Comparison of ENCODE assay signal across 8 cellular contexts in the genomic region with DNA sequence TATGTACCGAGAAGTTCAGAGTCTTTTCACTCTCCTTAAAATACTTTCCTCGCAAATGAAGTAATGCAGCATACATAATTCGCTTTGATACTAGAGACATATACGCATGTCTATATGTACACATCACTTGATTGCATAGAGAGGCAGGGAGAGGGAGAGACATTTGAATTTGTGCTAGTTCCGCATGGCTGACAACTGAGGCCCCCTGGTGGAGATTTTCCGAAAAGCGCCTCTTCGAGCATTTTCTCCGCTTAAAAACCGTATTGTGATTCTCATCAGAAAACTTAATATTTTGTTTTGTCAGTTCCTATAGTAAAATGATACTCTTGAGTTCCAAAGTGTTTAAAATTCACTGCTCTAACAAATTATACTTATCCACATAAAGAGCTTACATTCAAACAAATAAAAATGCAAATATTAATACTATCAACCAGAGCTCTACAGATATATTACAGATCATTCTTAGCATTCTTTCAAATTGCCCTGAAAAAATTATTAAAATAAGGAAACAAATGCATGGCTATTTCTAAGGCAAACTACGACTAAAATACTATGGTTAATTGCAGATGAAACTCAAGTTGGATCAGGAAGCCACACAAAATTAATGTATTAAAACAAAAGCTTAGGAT.
A peak's percentile ranks its signal among the peaks of the same experiment; 100 is the strongest.
DNase-seq lines count a peak whose midpoint lies in the region; ATAC-seq and TF ChIP-seq lines count a peak whose summit lies in the region.

No MANE protein-coding gene starts in this region.

- peak overlapping the region; percentile 19 for H3K4me2 ChIP-seq in Loucy (ENCODE audit: low read depth, low read length, poor library complexity, severe bottlenecking)

- peaks cover 8% of the 10 kb centered on the region for H3F3A ChIP-seq in Loucy (ENCODE audit: low read depth)

- DNase-seq in DMS53 treated with DMSO at 0.1 percent for 48 hours (lab: John Stamatoyannopoulos, UW; ENCODE audit: unreplicated experiment) (peak; percentile 42), T-helper 2 cell (peak; percentile 15 to 69 (median 50)), astrocyte of the cerebellum (ENCODE audit: low read depth) (no peak), iPS-NIHi11 (ENCODE audit: low spot score) (peak; percentile 72)
- peak; percentile 33 to 54 for DNase-seq in stimulated activated CD4-positive, alpha-beta T cell treated with anti-CD3 and anti-CD28 coated beads, Interleukin-15, amount 100 ng/mL, for 1 hour (ENCODE audit: low read depth in 1 of 2, low spot score in 1 of 2)

- TF ChIP-seq CTCF in Loucy (conservative IDR thresholded peaks at IDR 0.05; ENCODE audit: low read length) (peak; percentile 94), astrocyte of the cerebellum (IDR thresholded peaks at IDR 0.05; ENCODE audit: low read depth, low read length, missing control alignments) (peak; percentile 81)

- H3K9me3 ChIP-seq in Loucy (ENCODE audit: insufficient read depth, low read depth, low read length): no peaks in the 10 kb centered on the region

- ATAC-seq in GM21390 (IDR thresholded peaks at IDR 0.05; ENCODE audit: unreplicated experiment) (no peak), GM19467 (IDR thresholded peaks at IDR 0.05; ENCODE audit: unreplicated experiment) (no peak)

- no peaks in the 10 kb centered on the region for H3K9me2 ChIP-seq in Loucy (replicated peaks; ENCODE audit: low read depth, low read length)

- H2AFZ ChIP-seq in Loucy (ENCODE audit: low read length): peak overlapping the region; percentile 76; the same call in 1 of the 2 replicates

- H3K4me3 ChIP-seq in Loucy (ENCODE audit: low read length, poor library complexity, severe bottlenecking): no peak overlapping the region
- no peak overlapping the region for H3K4me3 ChIP-seq in astrocyte of the cerebellum (ENCODE audit: low read depth, low read length)

- H3K36me3 ChIP-seq in Loucy (ENCODE audit: insufficient read depth, low read length): no peaks in the 10 kb centered on the region

- H4K20me1 ChIP-seq in Loucy (ENCODE audit: insufficient read depth, low read length, poor library complexity, severe bottlenecking): no peaks in the 10 kb centered on the region

- peak overlapping the region; percentile 56 for H3K9ac ChIP-seq in Loucy (ENCODE audit: low read depth, low read length, poor library complexity, severe bottlenecking)

- no peaks in the 10 kb centered on the region for H3K27me3 ChIP-seq in Loucy (ENCODE audit: insufficient read depth, low read length, poor library complexity, severe bottlenecking)

- no peaks in the 10 kb centered on the region for H3K79me2 ChIP-seq in Loucy (ENCODE audit: insufficient read depth, low read length)

- in situ Hi-C loops in astrocyte of the cerebellum (cut with HindIII; ENCODE audit: low sequenced_read_pairs): no loop called here

- H3K4me1 ChIP-seq in Loucy (ENCODE audit: insufficient read depth, low read length, poor library complexity, severe bottlenecking): peaks cover 62% of the 10 kb centered on the region
